21 cellular contexts compared by ENCODE assay signal in genomic region chr17:50118076-50118827, GRCh38. TPM values are rescaled to one million over a fixed set of nuclear protein-coding genes. Genes with fewer than 3 reads are reported as not detected.
A peak's percentile ranks its signal among the peaks of the same experiment; 100 is the strongest.
DNase-seq lines count a peak whose midpoint lies in the region; ATAC-seq and TF ChIP-seq lines count a peak whose summit lies in the region.
"Had no signal": no experiment of that assay in that cellular context is flagged by ENCODE, and none has a peak within 500 bp of the region (broad histone marks: within the 10 kb centered on the region; RNA-seq: fewer than 3 reads in every experiment).

No MANE protein-coding gene starts in this region.

- no peak overlapping the region for H2AFZ ChIP-seq in GM23338

- peaks cover 6% of the 10 kb centered on the region; the same call in 1 of the 2 replicates for H3F3A ChIP-seq in GM23338 (replicated peaks; ENCODE audit: low read depth)

- no peak overlapping the region for H3K9ac ChIP-seq in stomach smooth muscle (ENCODE audit: low read length in 2 of 2)

- H3K4me2 ChIP-seq in GM23338 = peak overlapping the region; percentile 78; the same call in 1 of the 2 replicates

- H3K9me3 Mint-ChIP-seq in GM23338 = no peaks in the 10 kb centered on the region
- H3K9me3 Mint-ChIP-seq in WTC11 = no peaks in the 10 kb centered on the region
- H3K9me3 Mint-ChIP-seq: T-cell had no signal

- no peak for DNase-seq in GM23338 (ENCODE audit: low spot score)
- no peak for DNase-seq in WTC11 (ENCODE audit: low spot score)
- DNase-seq in left lobe of liver (ENCODE audit: low spot score) = no peak
- DNase-seq in NCI-H1092 treated with DMSO at 0.1 percent for 48 hours (lab: John Stamatoyannopoulos, UW) = no peak
- no peak for DNase-seq in NCI-H446 treated with DMSO at 0.1 percent for 48 hours (lab: John Stamatoyannopoulos, UW)
- DNase-seq: AML-193; DMS153; MM.1S; NCI-H1092; NCI-H2081; NCI-H510A; NCI-H748 treated with DMSO at 0.1 percent for 48 hours; NK-92 treated with Interleukin-12 subunit alpha and Interleukin-12 subunit beta, amount 100 ng/mL, for 24 hours; Peyer's patch; SHP77; T-cell had no signal

- H3K27me3 ChIP-seq in GM23338 (ENCODE audit: insufficient read depth) (peaks cover 44% of the 10 kb centered on the region), stomach smooth muscle (ENCODE audit: control insufficient read depth in 1 of 2, insufficient read depth in 2 of 2, low read length in 2 of 2) (peaks cover 0 to 8% of the 10 kb centered on the region in 2 donors)
- H3K27me3 ChIP-seq: Peyer's patch had no signal

- H4K20me1 ChIP-seq in GM23338 (replicated peaks; ENCODE audit: insufficient read depth) = no peaks in the 10 kb centered on the region

- H3K27ac ChIP-seq in GM23338 (ENCODE audit: low read depth) = no peak overlapping the region
- peak overlapping the region; percentile 49 for H3K27ac ChIP-seq in stomach smooth muscle (ENCODE audit: low read length)
- H3K27ac ChIP-seq: Peyer's patch, SK-N-MC had no signal

- no peak overlapping the region for H3K4me3 ChIP-seq in GM23338
- H3K4me3 ChIP-seq in stomach smooth muscle (ENCODE audit: low read length in 2 of 2) = no peak overlapping the region
- H3K4me3 ChIP-seq: GM12878, SK-N-MC had no signal

- H3K36me3 Mint-ChIP-seq in GM23338 (ENCODE audit: low read depth) (peaks cover 4% of the 10 kb centered on the region; the same call in 2 of the 3 replicates), WTC11 (no peaks in the 10 kb centered on the region)
- H3K36me3 Mint-ChIP-seq: T-cell had no signal

- no peak for ATAC-seq in GM23338
- ATAC-seq in WTC11 = no peak
- ATAC-seq in left lobe of liver = peak; percentile 39
- ATAC-seq in GM21619 (IDR thresholded peaks at IDR 0.05; ENCODE audit: unreplicated experiment) = no peak

- POLR2A ChIA-PET in WTC11 (lab: Charles Lee) = interaction anchor here (1.3 kb wide), 1 partner anchor 34 kb away, joined by 3 read pairs; no protein-coding TSS in a partner anchor

- peaks cover 15% of the 10 kb centered on the region; the same call in 1 of the 2 replicates for H3K4me1 ChIP-seq in GM23338 (ENCODE audit: insufficient read depth)
- H3K4me1 ChIP-seq in stomach smooth muscle (ENCODE audit: control insufficient read depth, insufficient read depth, low read length) = peaks cover 31% of the 10 kb centered on the region

- H3K27me3 Mint-ChIP-seq in GM23338 (ENCODE audit: insufficient read depth, low read depth, poor library complexity) = peaks cover 43% of the 10 kb centered on the region
- H3K27me3 Mint-ChIP-seq in WTC11 (ENCODE audit: low read depth) = peaks cover 65% of the 10 kb centered on the region

- no peak for TF ChIP-seq CTCF in GM23338 (conservative IDR thresholded peaks at IDR 0.05; ENCODE audit: low read depth in 2 of 2)
- no peak for TF ChIP-seq CTCF in WTC11 (IDR thresholded peaks at IDR 0.05)

- no peaks in the 10 kb centered on the region for H3K9me2 ChIP-seq in GM23338 (ENCODE audit: insufficient read depth)

- no peaks in the 10 kb centered on the region for H3K9me3 ChIP-seq in stomach smooth muscle (ENCODE audit: control insufficient read depth in 2 of 2, low read length in 2 of 2)
- H3K9me3 ChIP-seq: Peyer's patch had no signal

- peak overlapping the region; percentile 65; the same call in 1 of the 3 replicates for H3K4me3 Mint-ChIP-seq in GM23338
- H3K4me3 Mint-ChIP-seq in WTC11 = peak overlapping the region; percentile 26

- H3K36me3 ChIP-seq in GM23338 (ENCODE audit: insufficient read depth) (no peaks in the 10 kb centered on the region), stomach smooth muscle (ENCODE audit: control insufficient read depth in 2 of 2, insufficient read depth in 2 of 2, low read length in 2 of 2) (no peaks in the 10 kb centered on the region)
- H3K36me3 ChIP-seq: Peyer's patch had no signal

- CTCF ChIA-PET in WTC11 (lab: Charles Lee) = interaction anchor here (0.8 to 4.1 kb wide), 20 partner anchors 10 to 665 kb away, joined by 3 to 46 read pairs (median 7); partner anchors contain the start of genes COL1A1, PPP1R9B and SAMD14

- H3K27ac Mint-ChIP-seq in GM23338 = no peak overlapping the region
- H3K27ac Mint-ChIP-seq in WTC11 = no peak overlapping the region
- H3K27ac Mint-ChIP-seq: CD14-positive monocyte had no signal

- H3K4me1 Mint-ChIP-seq in GM23338 = peaks cover 31% of the 10 kb centered on the region
- H3K4me1 Mint-ChIP-seq in WTC11 = peaks cover 28% of the 10 kb centered on the region

- H3K79me2 ChIP-seq in GM23338 (replicated peaks; ENCODE audit: insufficient read depth) = no peaks in the 10 kb centered on the region

TF ChIP-seq in GM23338, 12 proteins besides CTCF, POLR2A, EP300 and RAD21 (continues in another document):
- no peak for TF ChIP-seq NANOG (IDR thresholded peaks at IDR 0.05; ENCODE audit: borderline replicate concordance)
- TF ChIP-seq EZH2phosphoT487 (IDR thresholded peaks at IDR 0.05; ENCODE audit: unreplicated experiment) = no peak
- TF ChIP-seq CREB1 (CRISPR knock-in tag; IDR thresholded peaks at IDR 0.05; ENCODE audit: low read depth) = no peak
- TF ChIP-seq EZH2 (IDR thresholded peaks at IDR 0.05; ENCODE audit: low read depth, unreplicated experiment) = no peak
- no peak for TF ChIP-seq ZNF114 (CRISPR knock-in tag; IDR thresholded peaks at IDR 0.05)
- no peak for TF ChIP-seq JUNB (IDR thresholded peaks at IDR 0.05; ENCODE audit: unreplicated experiment)
- no peak for TF ChIP-seq ZNF331 (CRISPR knock-in tag; IDR thresholded peaks at IDR 0.05; ENCODE audit: low read depth)
- TF ChIP-seq STAT1 (IDR thresholded peaks at IDR 0.05; ENCODE audit: unreplicated experiment) = no peak
- no peak for TF ChIP-seq POLR2AphosphoS5 (IDR thresholded peaks at IDR 0.05; ENCODE audit: low read depth)

TF ChIP-seq in WTC11, 78 proteins besides CTCF, POLR2A, EP300 and RAD21 (continues in another document):
- TF ChIP-seq NR1H2 (CRISPR knock-in tag; IDR thresholded peaks at IDR 0.05) (no peak), ZNF281 (CRISPR knock-in tag; IDR thresholded peaks at IDR 0.05) (no peak), ZNF425 (CRISPR knock-in tag; conservative IDR thresholded peaks at IDR 0.05) (no peak), GRHL2 (CRISPR knock-in tag; IDR thresholded peaks at IDR 0.05; ENCODE audit: insufficient replicate concordance, severe bottlenecking) (no peak), MLX (CRISPR knock-in tag; IDR thresholded peaks at IDR 0.05) (no peak), SMAD4 (CRISPR knock-in tag; IDR thresholded peaks at IDR 0.05) (no peak), TCF7 (CRISPR knock-in tag; IDR thresholded peaks at IDR 0.05; ENCODE audit: low read depth) (no peak)

RNA-seq across cellular contexts. Expression of gene SAMD14, which starts 11.7 kb away (rescaled TPM):
- total RNA-seq in GM23338 (2014; rRNA removed; shearing (Covaris generic)) = 1.3 and 4.7 TPM in 2 replicates
- polyA plus RNA-seq in GM23338 (2016; fragmentation: Nextera tagmentation; extraction: Ambion mirVana) = 0.70 and 0.97 TPM in 2 replicates
- total RNA-seq in WTC11 (2021) (4.5 to 6.0 TPM (median 5.9 TPM) in 3 replicates), left lobe of liver (1.9 TPM)
- polyA plus RNA-seq: CD14-positive monocyte had no signal

RNA-seq across cellular contexts. Expression of gene PDK2, which starts 23.1 kb away (rescaled TPM):
- total RNA-seq in GM23338 (2014; rRNA removed; shearing (Covaris generic)) = 11.4 and 15.9 TPM in 2 replicates
- polyA plus RNA-seq in GM23338 (2016; fragmentation: Nextera tagmentation; extraction: Ambion mirVana) = 12.0 and 13.2 TPM in 2 replicates
- 16.6 to 21.3 TPM (median 19.8 TPM) in 3 replicates for total RNA-seq in WTC11 (2021)
- total RNA-seq in left lobe of liver = 52.0 TPM

RNA-seq across cellular contexts. Expression of gene PPP1R9B, which starts 32.2 kb away (rescaled TPM):
- total RNA-seq in GM23338 (2014; rRNA removed; shearing (Covaris generic)) = 10.1 and 10.5 TPM in 2 replicates
- 1.9 and 2.1 TPM in 2 replicates for polyA plus RNA-seq in GM23338 (2016; fragmentation: Nextera tagmentation; extraction: Ambion mirVana)
- 20.4 to 21.7 TPM (median 20.6 TPM) in 3 replicates for total RNA-seq in WTC11 (2021)
- 18.1 TPM for total RNA-seq in left lobe of liver

RNA-seq across cellular contexts. Expression of gene SGCA, which starts 47.6 kb away (rescaled TPM):
- not detected in 2 replicates for total RNA-seq in GM23338 (2014; rRNA removed; shearing (Covaris generic))
- polyA plus RNA-seq in GM23338 (2016; fragmentation: Nextera tagmentation; extraction: Ambion mirVana) = 0.19 TPM in 1 of 2 replicates, not detected in the other
- 0.39 to 1.0 TPM in 2 of 3 replicates, not detected in the other for total RNA-seq in WTC11 (2021)
- 1.0 TPM for total RNA-seq in left lobe of liver
